Comparison of ENCODE assay signal across 6 cellular contexts in the genomic region with DNA sequence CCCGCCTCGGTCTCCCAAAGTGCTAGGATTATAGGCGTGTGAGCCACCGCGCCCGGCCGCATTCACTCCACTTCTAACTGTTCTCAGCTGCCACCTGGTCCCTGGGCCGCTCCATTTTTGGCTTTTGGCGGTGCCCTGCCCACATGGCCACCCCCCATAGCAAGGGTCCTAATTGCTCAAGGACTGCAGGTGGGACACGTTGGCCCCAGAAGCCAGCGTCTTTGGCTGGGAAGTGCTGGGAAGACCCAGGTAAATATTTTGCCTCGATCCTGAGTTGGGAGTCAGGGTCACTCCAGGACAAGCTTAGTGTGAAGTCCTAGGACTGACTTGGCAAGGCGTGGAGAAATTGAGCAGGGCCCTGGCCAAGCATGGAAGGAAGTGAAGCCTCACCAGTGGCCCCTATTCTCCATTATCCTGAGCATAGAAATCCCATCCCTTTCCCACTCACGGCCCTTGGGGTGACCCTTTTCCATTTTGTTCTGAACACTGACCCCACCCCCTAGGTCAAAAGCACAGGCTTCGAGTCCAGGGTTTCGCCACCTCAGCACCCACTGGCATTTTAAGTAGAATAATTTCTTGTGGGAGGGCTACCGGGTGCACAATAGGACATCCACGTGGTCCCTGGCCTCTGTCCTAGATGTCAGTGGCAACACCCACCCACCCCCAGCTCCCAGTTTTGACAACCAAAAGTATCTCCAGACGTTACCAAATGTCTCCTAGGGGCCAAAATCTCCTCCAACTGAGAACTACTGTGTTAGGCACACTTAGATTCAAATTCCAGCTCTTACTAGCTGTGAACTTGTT. TPM values are rescaled to one million over a fixed set of nuclear protein-coding genes. Genes with fewer than 3 reads are reported as not detected.
DNase-seq lines count a peak whose midpoint lies in the region; ATAC-seq and TF ChIP-seq lines count a peak whose summit lies in the region.

No MANE protein-coding gene starts in this region.

- H3K9me3 ChIP-seq in gastroesophageal sphincter (no peaks in the 10 kb centered on the region), testis (no peaks in the 10 kb centered on the region)

- TF ChIP-seq POLR2A in gastroesophageal sphincter (IDR thresholded peaks at IDR 0.05) (no peak), testis (IDR thresholded peaks at IDR 0.05) (no peak)

- peak; percentile 51 for DNase-seq in activated CD8-positive, alpha-beta memory T cell treated with anti-CD3 and anti-CD28 coated beads for 24 hours
- no peak for DNase-seq in activated CD8-positive, alpha-beta memory T cell treated with anti-CD3 and anti-CD28 coated beads, Interleukin-2, amount 50 U/mL, for 4 hours
- DNase-seq in testis (no peak), NCI-H2107 treated with DMSO at 0.1 percent for 48 hours (lab: John Stamatoyannopoulos, UW; ENCODE audit: unreplicated experiment) (no peak), HUDEP-2 (lab: John Stamatoyannopoulos, UW; ENCODE audit: unreplicated experiment in 76 of 76) (no peak)

- peaks cover 2 to 60% (median 25%) of the 10 kb centered on the region in 3 donors for H3K4me1 ChIP-seq in gastroesophageal sphincter
- H3K4me1 ChIP-seq in testis, result peaks cover 34% of the 10 kb centered on the region

- 76 to 84% methylated on average over 11 to 14 of the region's 19 CpGs for WGBS in gastroesophageal sphincter (ENCODE audit: low coverage in 1 of 2), 2 donors
- WGBS in testis, 2 donors, result 77 to 79% methylated on average over 17 to 19 of the region's 19 CpGs

- TF ChIP-seq CTCF in gastroesophageal sphincter (IDR thresholded peaks at IDR 0.05), result no peak
- no peak for TF ChIP-seq CTCF in testis (IDR thresholded peaks at IDR 0.05)

- H3K27me3 ChIP-seq in gastroesophageal sphincter (no peaks in the 10 kb centered on the region), testis (no peaks in the 10 kb centered on the region)

- no peak for TF ChIP-seq EP300 in gastroesophageal sphincter (IDR thresholded peaks at IDR 0.05)

- H3K36me3 ChIP-seq in gastroesophageal sphincter, result peaks cover 0 to 6% of the 10 kb centered on the region in 2 donors
- no peaks in the 10 kb centered on the region for H3K36me3 ChIP-seq in testis (ENCODE audit: low read depth, missing control alignments)

- no peak overlapping the region for H3K4me3 ChIP-seq in gastroesophageal sphincter
- H3K4me3 ChIP-seq in testis, result no peak overlapping the region

- no peak for ATAC-seq in gastroesophageal sphincter

- H3K27ac ChIP-seq in gastroesophageal sphincter, result peak overlapping the region; percentile 99 to 100 (median 100)
- peak overlapping the region; percentile 92 to 99 for H3K27ac ChIP-seq in testis

- intact Hi-C loops in testis (cut with DNase I; ENCODE audit: low total_unique reads), result no loop called here

RNA-seq across cellular contexts. Expression of a gene that starts 5.9 kb away (rescaled TPM):
- total RNA-seq in gastroesophageal sphincter (10 to 100 TPM; 21.8 to 44.1 (median 32.2) TPM), testis (10 to 100 TPM; 58.4 to 71.4 TPM)
- polyA plus RNA-seq in testis (ENCODE audit: insufficient read depth, low read depth, low replicate concordance), result 16.9 TPM

RNA-seq across cellular contexts. Expression of a gene that starts 8.4 kb away (rescaled TPM):
- total RNA-seq in gastroesophageal sphincter (1 to 10 TPM; 4.2 to 5.1 (median 4.8) TPM), testis (1 to 10 TPM; 1.2 to 2.0 TPM)
- polyA plus RNA-seq in testis (ENCODE audit: insufficient read depth, low read depth, low replicate concordance), result 1.1 TPM

RNA-seq across cellular contexts. Expression of a gene that starts 24.1 kb away (rescaled TPM):
- total RNA-seq in gastroesophageal sphincter (1 to 10 TPM; 2.0 to 7.6 (median 5.1) TPM), testis (10 to 100 TPM; 31.7 to 41.9 TPM)
- 15.3 TPM for polyA plus RNA-seq in testis (ENCODE audit: insufficient read depth, low read depth, low replicate concordance)

RNA-seq across cellular contexts. Expression of a gene that starts 33.9 kb away (rescaled TPM):
- total RNA-seq in gastroesophageal sphincter (100 to 1,000 TPM; 111 to 195 (median 161) TPM), testis (100 to 1,000 TPM; 307 to 325 TPM)
- 315 TPM for polyA plus RNA-seq in testis (ENCODE audit: insufficient read depth, low read depth, low replicate concordance)

RNA-seq across cellular contexts. Expression of a gene that starts 43.3 kb away (rescaled TPM):
- 100 to 1,000 TPM; 136 to 634 (median 302) TPM for total RNA-seq in gastroesophageal sphincter
- 1,000 to 10,000 TPM; 1,211 to 2,317 TPM for total RNA-seq in testis
- 828 TPM for polyA plus RNA-seq in testis (ENCODE audit: insufficient read depth, low read depth, low replicate concordance)
